ENCODE assay signal across 11 cellular contexts in the genomic region with DNA sequence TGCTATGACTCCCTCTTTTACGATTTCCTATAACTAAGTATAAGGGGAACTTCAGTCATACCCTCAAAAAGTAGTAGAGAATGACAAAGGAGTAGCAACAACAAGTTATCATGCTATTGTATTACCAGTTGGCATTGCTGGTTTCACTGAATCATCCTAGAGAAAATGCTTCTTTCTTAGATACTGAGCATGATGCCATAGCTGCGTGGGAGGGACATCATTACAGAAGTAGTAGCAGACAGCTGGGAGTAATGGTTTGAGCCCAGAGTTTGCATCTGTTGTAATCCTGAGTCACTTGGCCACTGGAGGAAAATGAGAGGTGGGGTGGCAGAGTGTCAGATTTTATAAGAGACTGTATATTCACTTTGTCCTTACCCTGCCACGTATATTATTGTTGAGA. TPM values are rescaled to one million over a fixed set of nuclear protein-coding genes. Genes with fewer than 3 reads are reported as not detected.
DNase-seq lines count a peak whose midpoint lies in the region; ATAC-seq and FAIRE-seq lines count a peak whose summit lies in the region.
"Had no signal": no experiment of that assay in that cellular context is flagged by ENCODE, and none has a peak within 500 bp of the region (broad histone marks: within the 10 kb centered on the region; RNA-seq: fewer than 3 reads in every experiment).

No MANE protein-coding gene starts in this region.

- H3K4me3 ChIP-seq in mesendoderm (ENCODE audit: low read length): no peak overlapping the region

- no peaks in the 10 kb centered on the region for H3K79me2 ChIP-seq in mesendoderm (ENCODE audit: control insufficient read depth, insufficient read depth, low read length)

- no peak overlapping the region for H2AK5ac ChIP-seq in mesendoderm (ENCODE audit: low read length)

- no peak overlapping the region for H3K4ac ChIP-seq in mesendoderm (ENCODE audit: low read depth, low read length)

- no peak overlapping the region for H2BK120ac ChIP-seq in mesendoderm (ENCODE audit: low read depth, low read length)

- H3K36me3 ChIP-seq in mesendoderm (ENCODE audit: control insufficient read depth, insufficient read depth, low read length): peaks cover 2% of the 10 kb centered on the region

- H3K79me1 ChIP-seq in mesendoderm (ENCODE audit: low read length): no peaks in the 10 kb centered on the region

- H2BK15ac ChIP-seq in mesendoderm (replicated peaks; ENCODE audit: low read depth): no peak overlapping the region

- DNase-seq in GM04504 (ENCODE audit: low read depth): peak; percentile 86
- DNase-seq in RCC 7860 (ENCODE audit: low spot score): peak; percentile 68
- peak; percentile 22 for DNase-seq in dermis blood vessel endothelial cell
- DNase-seq in stimulated activated CD4-positive, alpha-beta T cell treated with anti-CD3 and anti-CD28 coated beads, Interleukin-2, amount 100 ng/mL, for 4 hours (ENCODE audit: low read depth): peak; percentile 26
- no peak for DNase-seq in NCI-H2171 (lab: John Stamatoyannopoulos, UW)
- DNase-seq in NCI-H1092 (lab: John Stamatoyannopoulos, UW): no peak
- DNase-seq in mesendoderm: no peak
- DNase-seq: naive thymus-derived CD8-positive, alpha-beta T cell had no signal

- FAIRE-seq in RCC 7860 (lab: Jason Lieb, UNC): peak; percentile 40
- FAIRE-seq: endometrium had no signal

- no peak overlapping the region for H4K5ac ChIP-seq in mesendoderm (ENCODE audit: low read length)

- H3K18ac ChIP-seq in mesendoderm (ENCODE audit: low read length): no peak overlapping the region

- H3K9ac ChIP-seq in mesendoderm (ENCODE audit: low read length): no peak overlapping the region

- H3K4me1 ChIP-seq in mesendoderm (ENCODE audit: control insufficient read depth, low read depth, low read length): no peaks in the 10 kb centered on the region

- H3K23ac ChIP-seq in mesendoderm (ENCODE audit: low read length): no peak overlapping the region

- H3K27ac ChIP-seq in mesendoderm (ENCODE audit: low read depth, low read length): no peak overlapping the region
- H3K27ac ChIP-seq: VCaP had no signal

- H2BK5ac ChIP-seq in mesendoderm (ENCODE audit: low read length): no peak overlapping the region

- H4K8ac ChIP-seq in mesendoderm (ENCODE audit: low read depth, low read length): no peak overlapping the region

- H3K4me2 ChIP-seq in mesendoderm (ENCODE audit: low read length): no peak overlapping the region

- no peak overlapping the region for H3K56ac ChIP-seq in mesendoderm (ENCODE audit: low read length)

- WGBS in mesendoderm (ENCODE audit: extremely low coverage, insufficient coverage, low lambda C conversion rate): no CpG with 5 or more reads among the region's 3 CpGs

- no peaks in the 10 kb centered on the region for H3K27me3 ChIP-seq in mesendoderm (ENCODE audit: insufficient read depth, low read length, poor library complexity)

- no peak for ATAC-seq in HG02885 (IDR thresholded peaks at IDR 0.05; ENCODE audit: poor library complexity, unreplicated experiment)
- ATAC-seq: naive thymus-derived CD8-positive, alpha-beta T cell had no signal

RNA-seq across cellular contexts. Expression of gene MTMR1, which starts 38.6 kb away (rescaled TPM):
- total RNA-seq in dermis blood vessel endothelial cell: 15.1 and 17.4 TPM in 2 replicates
- 21.8 TPM for polyA plus RNA-seq in mesendoderm (2013, experiment 1 of 2)
- 20.8 TPM for polyA plus RNA-seq in mesendoderm (2013, experiment 2 of 2)

Comparison
In these comparisons a context has a peak if more than half of its experiments do, and no peak if none do; other contexts are left out.
1. DNase-seq: peak in GM04504 (single experiment), RCC 7860 (single experiment), dermis blood vessel endothelial cell (single experiment) and stimulated activated CD4-positive, alpha-beta T cell treated with anti-CD3 and anti-CD28 coated beads, Interleukin-2, amount 100 ng/mL, for 4 hours (single experiment); none in NCI-H2171 (single experiment), NCI-H1092 (single experiment) and mesendoderm (single experiment).